9 cellular contexts compared by ENCODE assay signal in genomic region chr6:99348823-99349619, GRCh38. TPM values are rescaled to one million over a fixed set of nuclear protein-coding genes. Genes with fewer than 3 reads are reported as not detected.
DNase-seq lines count a peak whose midpoint lies in the region; ATAC-seq, FAIRE-seq and TF ChIP-seq lines count a peak whose summit lies in the region.
"Had no signal": no experiment of that assay in that cellular context is flagged by ENCODE, and none has a peak within 500 bp of the region (broad histone marks: within the 10 kb centered on the region; RNA-seq: fewer than 3 reads in every experiment).

No MANE protein-coding gene starts in this region.

- no peaks in the 10 kb centered on the region for H3K9me3 ChIP-seq in astrocyte (ENCODE audit: insufficient read depth, low read depth, low read length)
- H3K9me3 ChIP-seq in keratinocyte (ENCODE audit: control insufficient read depth, low read depth, low read length): no peaks in the 10 kb centered on the region
- no peaks in the 10 kb centered on the region for H3K9me3 ChIP-seq in testis

- TF ChIP-seq CTCF in astrocyte (IDR thresholded peaks at IDR 0.05; ENCODE audit: insufficient read depth, low read depth, low read length) (no peak), keratinocyte (optimal IDR thresholded peaks at IDR 0.05 in 1 of 3, IDR thresholded peaks at IDR 0.05 in 1 of 3, conservative IDR thresholded peaks at IDR 0.05 in 1 of 3; ENCODE audit: extremely low read depth in 1 of 3, insufficient read depth in 2 of 3, low read length in 3 of 3) (no peak), testis (IDR thresholded peaks at IDR 0.05) (no peak)

- H2AFZ ChIP-seq in astrocyte (ENCODE audit: low read depth, low read length): peak overlapping the region; percentile 95
- peak overlapping the region; percentile 87 for H2AFZ ChIP-seq in keratinocyte (ENCODE audit: control insufficient read depth, low read length)

- H3K79me2 ChIP-seq in astrocyte (ENCODE audit: insufficient read depth, low read length) (no peaks in the 10 kb centered on the region), keratinocyte (ENCODE audit: control insufficient read depth, insufficient read depth, low read length) (no peaks in the 10 kb centered on the region)

- H4K20me1 ChIP-seq in astrocyte (ENCODE audit: insufficient read depth, low read length) (no peaks in the 10 kb centered on the region), keratinocyte (ENCODE audit: control insufficient read depth, extremely low read depth, insufficient read depth, low read length) (no peaks in the 10 kb centered on the region)

- TF ChIP-seq POLR2A in testis (IDR thresholded peaks at IDR 0.05): no peak

- FAIRE-seq in astrocyte (lab: Jason Lieb, UNC) (no peak), keratinocyte (lab: Jason Lieb, UNC) (no peak)
- FAIRE-seq: G401.6 had no signal

- no peak overlapping the region for H3K27ac Mint-ChIP-seq in activated CD4-positive, alpha-beta T cell treated with anti-CD3 and anti-CD28 coated beads, Interleukin-2, amount 10 ng/mL, durations not matched to agents 24 days and 14 days
- no peak overlapping the region for H3K27ac Mint-ChIP-seq in astrocyte (ENCODE audit: unreplicated experiment)

- peak overlapping the region; percentile 93 for H3K4me2 ChIP-seq in astrocyte (ENCODE audit: low read length)
- H3K4me2 ChIP-seq in keratinocyte (ENCODE audit: control insufficient read depth, extremely low read depth, insufficient read depth, low read depth, low read length): peak overlapping the region; percentile 96

- ATAC-seq in HG03432 (IDR thresholded peaks at IDR 0.05; ENCODE audit: unreplicated experiment) (peak; percentile 48), HG03521 (IDR thresholded peaks at IDR 0.05; ENCODE audit: unreplicated experiment) (no peak), GM18870 (IDR thresholded peaks at IDR 0.05; ENCODE audit: unreplicated experiment) (no peak)

- peak overlapping the region; percentile 54 for H3K4me3 Mint-ChIP-seq in activated CD4-positive, alpha-beta T cell treated with anti-CD3 and anti-CD28 coated beads, Interleukin-2, amount 10 ng/mL, durations not matched to agents 24 days and 14 days
- H3K4me3 Mint-ChIP-seq in astrocyte (ENCODE audit: unreplicated experiment): peak overlapping the region; percentile 85

- no peaks in the 10 kb centered on the region for H3K9me1 ChIP-seq in keratinocyte (ENCODE audit: control insufficient read depth, extremely low read depth, insufficient read depth, low read length)

- H3K27ac ChIP-seq in astrocyte (ENCODE audit: low read depth, low read length): no peak overlapping the region
- H3K27ac ChIP-seq in keratinocyte (ENCODE audit: control insufficient read depth, insufficient read depth, low read length): no peak overlapping the region
- peak overlapping the region in 1 of 2 donors; percentile 30 for H3K27ac ChIP-seq in testis

- dilution Hi-C loops in keratinocyte (cut with MboI; ENCODE audit: extremely low pct_ligation_motif_present, low sequenced_read_pairs): no loop called here

- peaks cover 2% of the 10 kb centered on the region for H3K4me1 Mint-ChIP-seq in activated CD4-positive, alpha-beta T cell treated with anti-CD3 and anti-CD28 coated beads, Interleukin-2, amount 10 ng/mL, durations not matched to agents 24 days and 14 days
- peaks cover 7% of the 10 kb centered on the region for H3K4me1 Mint-ChIP-seq in astrocyte (ENCODE audit: low read depth, unreplicated experiment)

- intact Hi-C loops in activated CD4-positive, alpha-beta T cell treated with anti-CD3 and anti-CD28 coated beads, Interleukin-2, amount 10 ng/mL, durations not matched to agents 24 days and 14 days (cut with micrococcal nuclease): no loop called here
- intact Hi-C loops in testis (cut with DNase I; ENCODE audit: low total_unique reads): no loop called here

- peaks cover 64% of the 10 kb centered on the region for H3K27me3 Mint-ChIP-seq in activated CD4-positive, alpha-beta T cell treated with anti-CD3 and anti-CD28 coated beads, Interleukin-2, amount 10 ng/mL, durations not matched to agents 24 days and 14 days
- peaks cover 8% of the 10 kb centered on the region for H3K27me3 Mint-ChIP-seq in astrocyte (ENCODE audit: low read depth, unreplicated experiment)

- H3K9me3 Mint-ChIP-seq in activated CD4-positive, alpha-beta T cell treated with anti-CD3 and anti-CD28 coated beads, Interleukin-2, amount 10 ng/mL, durations not matched to agents 24 days and 14 days: no peaks in the 10 kb centered on the region
- H3K9me3 Mint-ChIP-seq in astrocyte (ENCODE audit: unreplicated experiment): no peaks in the 10 kb centered on the region

- H3K4me1 ChIP-seq in astrocyte (ENCODE audit: insufficient read depth, low read length) (peaks cover 12% of the 10 kb centered on the region), keratinocyte (ENCODE audit: control insufficient read depth, extremely low read depth, insufficient read depth, low read length) (peaks cover 17% of the 10 kb centered on the region), testis (no peaks in the 10 kb centered on the region)

- H3K36me3 ChIP-seq in astrocyte (ENCODE audit: insufficient read depth, low read length): no peaks in the 10 kb centered on the region
- no peaks in the 10 kb centered on the region for H3K36me3 ChIP-seq in keratinocyte (ENCODE audit: control insufficient read depth in 2 of 2, extremely low read depth in 1 of 2, insufficient read depth in 2 of 2, low read length in 2 of 2)
- H3K36me3 ChIP-seq in testis (ENCODE audit: low read depth, missing control alignments): no peaks in the 10 kb centered on the region

- no peaks in the 10 kb centered on the region for H3K36me3 Mint-ChIP-seq in activated CD4-positive, alpha-beta T cell treated with anti-CD3 and anti-CD28 coated beads, Interleukin-2, amount 10 ng/mL, durations not matched to agents 24 days and 14 days (ENCODE audit: low read depth)
- H3K36me3 Mint-ChIP-seq in astrocyte (ENCODE audit: low read depth, unreplicated experiment): no peaks in the 10 kb centered on the region

- H3K4me3 ChIP-seq in astrocyte (ENCODE audit: insufficient read depth, low read depth, low read length) (peak overlapping the region; percentile 66), keratinocyte (ENCODE audit: control insufficient read depth in 2 of 3, extremely low read depth in 1 of 3, insufficient read depth in 2 of 3, low read depth in 1 of 3, low read length in 3 of 3) (peak overlapping the region; percentile 51 to 81 (median 79)), testis (peak overlapping the region; percentile 52 to 59)

- 4 to 5% methylated on average over 5 to 62 of the region's 64 CpGs for WGBS in testis, 2 donors

- DNase-seq in activated CD4-positive, alpha-beta T cell treated with anti-CD3 and anti-CD28 coated beads, Interleukin-2, amount 10 ng/mL, durations not matched to agents 24 days and 14 days: no peak
- DNase-seq in activated CD4-positive, alpha-beta T cell treated with anti-CD3 and anti-CD28 coated beads for 1 hour: no peak
- peak; percentile 2 for DNase-seq in astrocyte (ENCODE audit: low read depth)
- no peak for DNase-seq in keratinocyte (ENCODE audit: low read depth, low spot score)
- DNase-seq in testis: peak; percentile 16

- no peaks in the 10 kb centered on the region for H3K27me3 ChIP-seq in astrocyte (ENCODE audit: insufficient read depth, low read length)
- peaks cover 3% of the 10 kb centered on the region for H3K27me3 ChIP-seq in keratinocyte (ENCODE audit: control insufficient read depth, extremely low read depth, insufficient read depth, low read length)
- H3K27me3 ChIP-seq in testis: no peaks in the 10 kb centered on the region

- peak overlapping the region; percentile 80 for H3K9ac ChIP-seq in astrocyte (ENCODE audit: low read length)
- H3K9ac ChIP-seq in keratinocyte (ENCODE audit: control insufficient read depth, extremely low read depth, insufficient read depth, low read length): peak overlapping the region; percentile 69

RNA-seq across cellular contexts. Expression of gene FAXC, which starts 0.5 kb away (rescaled TPM):
- total RNA-seq in activated CD4-positive, alpha-beta T cell treated with anti-CD3 and anti-CD28 coated beads, Interleukin-2, amount 10 ng/mL, durations not matched to agents 24 days and 14 days: not detected in 2 replicates
- total RNA-seq in astrocyte (7.4 and 9.9 TPM in 2 replicates), testis (1 to 10 TPM; 2.7 to 5.0 TPM)
- polyA plus RNA-seq in keratinocyte (4.0 to 8.3 TPM (median 8.0 TPM) in 3 replicates), testis (ENCODE audit: insufficient read depth, low read depth, low replicate concordance) (5.9 TPM)
- 0.20 TPM for polyA plus RNA-seq in keratinocyte (2011; ENCODE audit: low read depth)
- polyA plus RNA-seq in keratinocyte (2011; cell fraction: cytosol; rRNA removed): 5.1 and 5.7 TPM in 2 replicates
- polyA plus RNA-seq in keratinocyte (2011; cell fraction: nucleus; rRNA removed): 6.2 and 6.5 TPM in 2 replicates
- polyA plus RNA-seq in keratinocyte (2012; ENCODE audit: low replicate concordance): 0.35 and 5.0 TPM in 2 replicates
- polyA minus RNA-seq in keratinocyte: 3.7 to 9.6 TPM (median 4.2 TPM) in 3 replicates
- 2.9 TPM for polyA minus RNA-seq in keratinocyte (2011; cell fraction: cytosol; rRNA and poly(A)+ RNA removed)
- 1.7 and 1.9 TPM in 2 replicates for polyA minus RNA-seq in keratinocyte (2011; cell fraction: nucleus; rRNA and poly(A)+ RNA removed)

RNA-seq across cellular contexts. Expression of gene COQ3, which starts 45.0 kb away (rescaled TPM):
- total RNA-seq in activated CD4-positive, alpha-beta T cell treated with anti-CD3 and anti-CD28 coated beads, Interleukin-2, amount 10 ng/mL, durations not matched to agents 24 days and 14 days: 13.4 and 14.4 TPM in 2 replicates
- total RNA-seq in astrocyte (3.7 and 5.0 TPM in 2 replicates), testis (1 to 10 TPM; 2.3 to 2.8 TPM)
- polyA plus RNA-seq in keratinocyte (9.9 to 21.2 TPM (median 14.7 TPM) in 3 replicates), testis (ENCODE audit: insufficient read depth, low read depth, low replicate concordance) (4.8 TPM)
- 3.4 TPM for polyA plus RNA-seq in keratinocyte (2011; ENCODE audit: low read depth)
- 10.0 and 17.2 TPM in 2 replicates for polyA plus RNA-seq in keratinocyte (2011; cell fraction: cytosol; rRNA removed)
- polyA plus RNA-seq in keratinocyte (2011; cell fraction: nucleus; rRNA removed): 11.9 and 15.4 TPM in 2 replicates
- 6.3 and 16.1 TPM in 2 replicates for polyA plus RNA-seq in keratinocyte (2012; ENCODE audit: low replicate concordance)
- 0.56 to 8.3 TPM (median 3.7 TPM) in 3 replicates for polyA minus RNA-seq in keratinocyte
- polyA minus RNA-seq in keratinocyte (2011; cell fraction: cytosol; rRNA and poly(A)+ RNA removed): 2.1 TPM
- polyA minus RNA-seq in keratinocyte (2011; cell fraction: nucleus; rRNA and poly(A)+ RNA removed): 2.3 and 3.3 TPM in 2 replicates

Comparison
In these comparisons a context has a peak if more than half of its experiments do, and no peak if none do; other contexts are left out.
1. DNase-seq: peak in astrocyte (single experiment) and testis (single experiment); none in activated CD4-positive, alpha-beta T cell treated with anti-CD3 and anti-CD28 coated beads, Interleukin-2, amount 10 ng/mL, durations not matched to agents 24 days and 14 days (single experiment), activated CD4-positive, alpha-beta T cell treated with anti-CD3 and anti-CD28 coated beads for 1 hour (single experiment) and keratinocyte (single experiment).
2. Peak in every context shown above with its lines, with median percentiles within 50 percentile points of each other: H3K4me3 ChIP-seq.